In the genomic region with DNA sequence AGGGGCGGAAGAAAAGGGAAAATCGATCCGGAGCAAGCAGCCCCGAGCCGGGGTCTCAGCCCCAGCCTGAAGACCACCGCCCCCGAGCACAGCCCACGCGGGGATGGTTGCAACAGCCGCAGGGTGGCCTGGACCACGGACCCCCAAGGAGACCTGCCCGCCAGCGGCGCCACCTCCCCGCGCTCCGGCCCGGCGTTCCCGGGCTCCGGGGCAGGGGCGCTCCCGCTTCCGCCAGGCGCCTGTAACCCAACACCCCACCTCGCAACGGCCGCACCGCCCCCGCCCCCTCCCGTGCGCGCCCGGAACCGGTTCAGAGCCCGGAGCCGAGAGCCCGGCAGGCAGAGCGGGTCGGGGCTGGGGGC, we compare ENCODE assay signal across 8 cellular contexts. TPM values are rescaled to one million over a fixed set of nuclear protein-coding genes. Genes with fewer than 3 reads are reported as not detected.
DNase-seq lines count a peak whose midpoint lies in the region; ATAC-seq and TF ChIP-seq lines count a peak whose summit lies in the region.

No MANE protein-coding gene starts in this region.

- peak overlapping the region; percentile 95 for H3K9ac ChIP-seq in NT2/D1 (ENCODE audit: insufficient read length, low read depth)

- intact Hi-C loops in heart right ventricle (cut with DNase I) (loop anchor here in 7 of 10 donors (2.0 to 5.0 kb wide), 9 partner anchors 36 to 114 kb away; no protein-coding TSS in a partner anchor), psoas muscle (cut with DNase I) (loop anchor here in 1 of 2 donors (10.0 kb wide), 1 partner anchor 64 kb away; no protein-coding TSS in a partner anchor)

- H3K4me1 ChIP-seq in NT2/D1 (ENCODE audit: insufficient read depth, insufficient read length), result peaks cover 15% of the 10 kb centered on the region
- H3K4me1 ChIP-seq in heart right ventricle, result peaks cover 14 to 59% (median 43%) of the 10 kb centered on the region in 9 donors
- H3K4me1 ChIP-seq in psoas muscle, result peaks cover 6% of the 10 kb centered on the region

- peak overlapping the region; percentile 81 to 99 (median 96) for H3K27ac ChIP-seq in heart right ventricle
- peak overlapping the region; percentile 82 for H3K27ac ChIP-seq in psoas muscle

- peak; percentile 62 for DNase-seq in NCI-H82 (lab: John Stamatoyannopoulos, UW)
- DNase-seq in NCI-H82 treated with DMSO at 0.1 percent for 48 hours (lab: John Stamatoyannopoulos, UW; ENCODE audit: unreplicated experiment), result no peak
- DNase-seq in NT2/D1 (ENCODE audit: low read depth, low spot score), result no peak
- peak; percentile 50 to 76 for DNase-seq in activated naive CD4-positive, alpha-beta T cell treated with anti-CD3 and anti-CD28 coated beads, Interleukin-2, amount 50 U/mL, for 72 hours (ENCODE audit: low spot score in 2 of 2)
- peak; percentile 70 to 72 for DNase-seq in heart right ventricle
- peak; percentile 69 to 77 for DNase-seq in psoas muscle
- no peak for DNase-seq in KG1 (lab: John Stamatoyannopoulos, UW)

- H3K36me3 ChIP-seq in NT2/D1 (ENCODE audit: insufficient read depth, insufficient read length, low read length) (peaks cover 42% of the 10 kb centered on the region), heart right ventricle (peaks cover 0 to 24% (median 0%) of the 10 kb centered on the region in 9 donors), psoas muscle (ENCODE audit: insufficient read depth in 1 of 2, low read depth in 1 of 2) (no peaks in the 10 kb centered on the region)

- H3K4me3 ChIP-seq in NT2/D1 (ENCODE audit: insufficient read length, low read depth) (peak overlapping the region; percentile 89), heart right ventricle (peak overlapping the region; percentile 78 to 100 (median 96)), psoas muscle (peak overlapping the region; percentile 89)

- peak overlapping the region in 1 of 2 donors; percentile 87 for H3K27ac Mint-ChIP-seq in activated naive CD4-positive, alpha-beta T cell treated with anti-CD3 and anti-CD28 coated beads, Interleukin-2, amount 50 U/mL, for 72 hours

- ATAC-seq in activated naive CD4-positive, alpha-beta T cell treated with anti-CD3 and anti-CD28 coated beads, Interleukin-2, amount 50 U/mL, for 72 hours, result peak; percentile 30 to 40
- ATAC-seq in heart right ventricle, result peak; percentile 12 to 64 (median 52)
- ATAC-seq in psoas muscle, result peak; percentile 54 to 64 (median 60)
- ATAC-seq in HG03025 (IDR thresholded peaks at IDR 0.05; ENCODE audit: low FRiP score, unreplicated experiment), result no peak

- peaks cover 19 to 38% of the 10 kb centered on the region in 2 donors for H3K36me3 Mint-ChIP-seq in activated naive CD4-positive, alpha-beta T cell treated with anti-CD3 and anti-CD28 coated beads, Interleukin-2, amount 50 U/mL, for 72 hours

- TF ChIP-seq CTCF in heart right ventricle (IDR thresholded peaks at IDR 0.05), result peak in 1 of 9 donors; percentile 17
- no peak for TF ChIP-seq CTCF in psoas muscle (IDR thresholded peaks at IDR 0.05)

- H3K27me3 ChIP-seq in NT2/D1 (ENCODE audit: insufficient read depth, insufficient read length), result no peaks in the 10 kb centered on the region
- no peaks in the 10 kb centered on the region for H3K27me3 ChIP-seq in heart right ventricle
- H3K27me3 ChIP-seq in psoas muscle (ENCODE audit: insufficient read depth in 3 of 3, low read length in 2 of 3), result no peaks in the 10 kb centered on the region

- no peaks in the 10 kb centered on the region for H3K9me3 ChIP-seq in NT2/D1 (ENCODE audit: insufficient read depth, low read length)
- peaks cover 0 to 2% (median 0%) of the 10 kb centered on the region in 11 donors for H3K9me3 ChIP-seq in heart right ventricle
- no peaks in the 10 kb centered on the region for H3K9me3 ChIP-seq in psoas muscle

- WGBS in heart right ventricle, 2 donors, result 0% methylated on average over 40 of the region's 40 CpGs
- whole genome bisulfite sequencing in psoas muscle, 3 donors, result 0% methylated on average over 11 to 40 of the region's 40 CpGs

- peaks cover 4 to 5% of the 10 kb centered on the region in 2 donors for H3K9me3 Mint-ChIP-seq in activated naive CD4-positive, alpha-beta T cell treated with anti-CD3 and anti-CD28 coated beads, Interleukin-2, amount 50 U/mL, for 72 hours

RNA-seq across cellular contexts. Expression of gene ACTN1, which starts 0.6 kb away (rescaled TPM):
- 100 to 1,000 TPM; 106 to 120 TPM for total RNA-seq in activated naive CD4-positive, alpha-beta T cell treated with anti-CD3 and anti-CD28 coated beads, Interleukin-2, amount 50 U/mL, for 72 hours
- total RNA-seq in heart right ventricle (100 to 1,000 TPM in 6 of 10 donors, 10 to 100 TPM in 4; 82.5 to 235 (median 112) TPM), psoas muscle (10 to 100 TPM; 10.9 to 23.7 (median 16.0) TPM)
- polyA plus RNA-seq in heart right ventricle (100 to 1,000 TPM in 1 of 2 donors, 10 to 100 TPM in 1; 67.2 to 104 TPM), psoas muscle (1 to 10 TPM; 5.8 to 9.1 (median 6.2) TPM)

Comparison
In these comparisons a context has a peak if more than half of its experiments do, and no peak if none do; other contexts are left out.
1. DNase-seq: peak in NCI-H82 (single experiment), activated naive CD4-positive, alpha-beta T cell treated with anti-CD3 and anti-CD28 coated beads, Interleukin-2, amount 50 U/mL, for 72 hours (2 of 2), heart right ventricle (2 of 2) and psoas muscle (2 of 2); none in NCI-H82 treated with DMSO at 0.1 percent for 48 hours (single experiment), NT2/D1 (single experiment) and KG1 (single experiment).
2. Peak in every context shown above with its lines, with median percentiles within 50 percentile points of each other: H3K4me3 ChIP-seq.